21 cellular contexts compared by ENCODE assay signal in genomic region chr7:137417464-137417863, GRCh38.
DNase-seq lines count a peak whose midpoint lies in the region; ATAC-seq, FAIRE-seq and TF ChIP-seq lines count a peak whose summit lies in the region.
"Had no signal": no experiment of that assay in that cellular context is flagged by ENCODE, and none has a peak within 500 bp of the region (broad histone marks: within the 10 kb centered on the region; RNA-seq: fewer than 3 reads in every experiment).

No MANE protein-coding gene starts in this region.

- no peaks in the 10 kb centered on the region for H3K36me3 Mint-ChIP-seq in nephron (ENCODE audit: low read depth)
- H3K36me3 Mint-ChIP-seq: CD8-positive, alpha-beta T cell had no signal

- H3K79me2 ChIP-seq in GM23248 (ENCODE audit: insufficient read depth), result no peaks in the 10 kb centered on the region
- no peaks in the 10 kb centered on the region for H3K79me2 ChIP-seq in HepG2 (ENCODE audit: insufficient read depth, low read length)

- H3K4me3 ChIP-seq in GM23248 (no peak overlapping the region), cardiac muscle cell (no peak overlapping the region), HepG2 (replicated peaks in 1 of 3; ENCODE audit: insufficient read depth in 1 of 3, low read depth in 2 of 3, low read length in 3 of 3) (no peak overlapping the region), sigmoid colon (no peak overlapping the region)
- H3K4me3 ChIP-seq: SJSA1 had no signal

- no peaks in the 10 kb centered on the region; the same call in 1 of the 2 replicates for H3F3A ChIP-seq in GM23248 (ENCODE audit: insufficient read depth)

- H2AFZ ChIP-seq in GM23248, result no peak overlapping the region
- H2AFZ ChIP-seq in HepG2 (ENCODE audit: low read length), result no peak overlapping the region

- TF ChIP-seq CTCF in cardiac muscle cell (IDR thresholded peaks at IDR 0.05; ENCODE audit: low read depth, low read length) (no peak), nephron (IDR thresholded peaks at IDR 0.05; ENCODE audit: unreplicated experiment in 3 of 3) (no peak), HepG2 (CRISPR knock-in tag; IDR thresholded peaks at IDR 0.05) (no peak), sigmoid colon (IDR thresholded peaks at IDR 0.05) (no peak)

- in situ Hi-C loops in GM23248 (cut with MboI) (no loop called here), HepG2 (cut with HindIII; ENCODE audit: extremely low pct_ligation_motif_present, low pct_unique_long_range_greater_than_20kb) (no loop called here)

- H3K4me1 ChIP-seq in GM23248 (ENCODE audit: insufficient read depth) (no peaks in the 10 kb centered on the region), cardiac muscle cell (ENCODE audit: low read depth) (peaks cover 26% of the 10 kb centered on the region), HepG2 (ENCODE audit: insufficient read depth, low read length) (no peaks in the 10 kb centered on the region), sigmoid colon (peaks cover 0 to 7% (median 2%) of the 10 kb centered on the region in 4 donors)
- H3K4me1 ChIP-seq: BE2C, SJSA1 had no signal

- TF ChIP-seq RAD21 in HepG2 (CRISPR knock-in tag; IDR thresholded peaks at IDR 0.05), result no peak

- no peak for ATAC-seq in HepG2
- no peak for ATAC-seq in GM21515 (IDR thresholded peaks at IDR 0.05; ENCODE audit: unreplicated experiment)
- ATAC-seq: CD8-positive, alpha-beta T cell had no signal

- H3K36me3 ChIP-seq in GM23248 (ENCODE audit: low read depth), result no peaks in the 10 kb centered on the region
- no peaks in the 10 kb centered on the region for H3K36me3 ChIP-seq in cardiac muscle cell
- no peaks in the 10 kb centered on the region for H3K36me3 ChIP-seq in HepG2 (replicated peaks in 1 of 2; ENCODE audit: control insufficient read depth in 1 of 2, insufficient read depth in 2 of 2, low read length in 2 of 2)
- no peaks in the 10 kb centered on the region for H3K36me3 ChIP-seq in sigmoid colon
- H3K36me3 ChIP-seq: BE2C, SJSA1 had no signal

- no peaks in the 10 kb centered on the region for H3K9me3 ChIP-seq in GM23248 (ENCODE audit: low read depth)
- no peaks in the 10 kb centered on the region for H3K9me3 ChIP-seq in cardiac muscle cell (ENCODE audit: low read depth)
- H3K9me3 ChIP-seq in HepG2 (ENCODE audit: low read length), result no peaks in the 10 kb centered on the region
- H3K9me3 ChIP-seq in sigmoid colon, result no peaks in the 10 kb centered on the region
- H3K9me3 ChIP-seq: BE2C, SJSA1 had no signal

- no peaks in the 10 kb centered on the region for H3K9me2 ChIP-seq in GM23248 (ENCODE audit: insufficient read depth)

- FAIRE-seq in HepG2 (lab: Jason Lieb, UNC), result no peak
- FAIRE-seq: GM12892 had no signal

- H3K27me3 Mint-ChIP-seq in nephron (ENCODE audit: low read depth), result no peaks in the 10 kb centered on the region

- no peaks in the 10 kb centered on the region for H4K20me1 ChIP-seq in GM23248 (ENCODE audit: insufficient read depth)
- H4K20me1 ChIP-seq in HepG2 (ENCODE audit: insufficient read depth, low read length), result no peaks in the 10 kb centered on the region

- H3K27ac Mint-ChIP-seq in nephron, result peak overlapping the region in 2 of 3 experiments; percentile 36 to 79
- H3K27ac Mint-ChIP-seq: CD8-positive, alpha-beta T cell had no signal

- POLR2A ChIA-PET in HepG2 (lab: Yijun Ruan, JAX), result no interaction called here

- H3K4me2 ChIP-seq in GM23248 (ENCODE audit: unreplicated experiment), result no peak overlapping the region
- no peak overlapping the region for H3K4me2 ChIP-seq in HepG2 (ENCODE audit: low read depth, low read length)

- DNase-seq in GM23248 (peak; percentile 15), amniotic epithelial cell (ENCODE audit: low read depth) (peak; percentile 15), cardiac muscle cell (ENCODE audit: low read depth in 1 of 2, low spot score in 1 of 2) (no peak), HepG2 (ENCODE audit: low spot score) (no peak), sigmoid colon (no peak)
- DNase-seq: ACHN; BE2C; CD8-positive, alpha-beta T cell; DND-41; GDM1; HCEC 1CT; MV-4-11; NCI-H1417 treated with DMSO at 0.1 percent for 48 hours; NCI-H2029; NCI-H510A treated with DMSO at 0.1 percent for 48 hours; OCI-M1; RPMI8226 had no signal

- WGBS in GM23248 (ENCODE audit: low coverage in 1 of 2, low lambda C conversion rate in 2 of 2, missing lambda C conversion rate in 2 of 2), 2 experiments, result 46 to 55% methylated on average over 2 of the region's 2 CpGs
- 20% methylated on average over 2 of the region's 2 CpGs for WGBS in HepG2 (ENCODE audit: low lambda C conversion rate)
- WGBS in sigmoid colon, 2 donors, result 69 to 87% methylated on average over 2 of the region's 2 CpGs

- no TSS peak for BruUV-seq in HepG2 (replicated peaks; lab: Mats Ljungman, UMichigan)

- intact Hi-C loops in HepG2 (cut with micrococcal nuclease; ENCODE audit: unreplicated experiment) (no loop called here), sigmoid colon (cut with DNase I) (no loop called here)

- H3K9ac ChIP-seq in GM23248, result no peak overlapping the region
- H3K9ac ChIP-seq in HepG2 (ENCODE audit: insufficient read depth, low read depth, low read length), result no peak overlapping the region

- H3K27me3 ChIP-seq in GM23248 (replicated peaks; ENCODE audit: insufficient read depth) (no peaks in the 10 kb centered on the region), cardiac muscle cell (no peaks in the 10 kb centered on the region), HepG2 (ENCODE audit: control insufficient read depth in 1 of 2, insufficient read depth in 2 of 2, low read length in 2 of 2) (no peaks in the 10 kb centered on the region), sigmoid colon (no peaks in the 10 kb centered on the region)
- H3K27me3 ChIP-seq: BE2C, SJSA1 had no signal

- no peaks in the 10 kb centered on the region for H3K9me3 Mint-ChIP-seq in nephron
- H3K9me3 Mint-ChIP-seq: CD8-positive, alpha-beta T cell had no signal

- TF ChIP-seq EP300 in HepG2 (IDR thresholded peaks at IDR 0.05; ENCODE audit: low read depth in 2 of 2, low read length in 2 of 2) (no peak), HepG2 (CRISPR knock-in tag; IDR thresholded peaks at IDR 0.05; ENCODE audit: borderline replicate concordance) (no peak), sigmoid colon (IDR thresholded peaks at IDR 0.05) (no peak)

- TF ChIP-seq POLR2A in HepG2 (IDR thresholded peaks at IDR 0.05; ENCODE audit: insufficient read depth in 1 of 2, low read depth in 2 of 2, low read length in 2 of 2) (no peak), sigmoid colon (IDR thresholded peaks at IDR 0.05) (no peak)

- peaks cover 45% of the 10 kb centered on the region for H3K4me1 Mint-ChIP-seq in nephron

- no peak overlapping the region for H3K27ac ChIP-seq in GM23248
- H3K27ac ChIP-seq in cardiac muscle cell, result peak overlapping the region; percentile 26
- H3K27ac ChIP-seq in HepG2 (ENCODE audit: extremely low read length, insufficient read depth, low read length), result no peak overlapping the region
- H3K27ac ChIP-seq in sigmoid colon, result no peak overlapping the region
- H3K27ac ChIP-seq: SJSA1 had no signal

- CTCF ChIA-PET in HepG2 (lab: Yijun Ruan, JAX; ENCODE audit: low intra/inter-chr PET ratio, low total read pairs), result no interaction called here

- no peak overlapping the region for H3K4me3 Mint-ChIP-seq in nephron
- H3K4me3 Mint-ChIP-seq: CD8-positive, alpha-beta T cell had no signal

TF ChIP-seq in HepG2, 621 proteins besides CTCF, POLR2A, EP300 and RAD21 (continues in another document):
- no peak for TF ChIP-seq ZNF646 (CRISPR knock-in tag; IDR thresholded peaks at IDR 0.05)
- no peak for TF ChIP-seq MIXL1 (CRISPR knock-in tag; IDR thresholded peaks at IDR 0.05)
- no peak for TF ChIP-seq ZNF451 (CRISPR knock-in tag; IDR thresholded peaks at IDR 0.05)

Comparison
In these comparisons a context has a peak if more than half of its experiments do, and no peak if none do; other contexts are left out.
1. DNase-seq: peak in GM23248 (single experiment) and amniotic epithelial cell (single experiment); none in cardiac muscle cell (0 of 2), HepG2 (single experiment) and sigmoid colon (single experiment).